In the genomic region with DNA sequence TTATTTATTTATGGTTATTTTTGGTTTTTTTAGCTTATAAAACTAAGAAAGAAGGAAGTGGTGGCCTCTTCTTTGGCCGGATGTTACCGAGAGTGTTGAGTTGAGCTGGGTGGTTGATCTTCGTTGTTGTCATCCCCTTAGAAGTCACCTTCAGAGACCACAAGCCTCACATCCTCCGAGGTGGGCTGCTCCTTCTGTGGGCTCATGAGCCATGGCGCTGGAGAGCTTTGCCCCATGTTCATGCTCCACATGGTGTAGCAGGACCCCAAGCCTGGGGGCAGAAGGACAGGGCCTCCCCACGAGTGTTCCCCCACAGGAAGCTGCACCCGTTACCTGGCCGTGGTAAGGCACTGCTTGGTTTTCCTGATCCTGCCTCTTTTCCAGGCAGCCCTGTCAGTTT, we compare ENCODE assay signal across 12 cellular contexts. TPM values are rescaled to one million over a fixed set of nuclear protein-coding genes. Genes with fewer than 3 reads are reported as not detected.
A peak's percentile ranks its signal among the peaks of the same experiment; 100 is the strongest.
DNase-seq lines count a peak whose midpoint lies in the region; ATAC-seq and TF ChIP-seq lines count a peak whose summit lies in the region.
"Had no signal": no experiment of that assay in that cellular context is flagged by ENCODE, and none has a peak within 500 bp of the region (broad histone marks: within the 10 kb centered on the region; RNA-seq: fewer than 3 reads in every experiment).

No MANE protein-coding gene starts in this region.

- TF ChIP-seq CTCF in nephron progenitor cell (IDR thresholded peaks at IDR 0.05) (no peak), PC-3 (conservative IDR thresholded peaks at IDR 0.05; ENCODE audit: low read depth, low read length) (no peak)

- H3K27ac ChIP-seq in PC-3 (ENCODE audit: low read length): no peak overlapping the region
- H3K27ac ChIP-seq: epithelial cell of prostate had no signal

- H4K20me1 ChIP-seq in PC-3 (ENCODE audit: low read length): no peaks in the 10 kb centered on the region

- H3K9me3 ChIP-seq in PC-3 (ENCODE audit: low read length): no peaks in the 10 kb centered on the region

- H3K27me3 Mint-ChIP-seq in stimulated activated naive B cell treated with anti-CD40 and anti-IgM and Interleukin-4, amounts not matched to agents 10 μg/mL and 1 μg/mL and 100 μg/mL, for 72 hours: peaks cover 29 to 50% of the 10 kb centered on the region in 2 donors
- H3K27me3 Mint-ChIP-seq in nephron progenitor cell (ENCODE audit: low read depth, poor library complexity): peaks cover 9% of the 10 kb centered on the region

- peak; percentile 73 for ATAC-seq in HG02981 (IDR thresholded peaks at IDR 0.05; ENCODE audit: unreplicated experiment)
- peak; percentile 73 to 91 for ATAC-seq in stimulated activated naive B cell treated with anti-CD40 and anti-IgM and Interleukin-4, amounts not matched to agents 10 μg/mL and 1 μg/mL and 100 μg/mL, for 72 hours (replicated peaks)
- ATAC-seq in left lobe of liver: no peak
- ATAC-seq in PC-3: no peak
- ATAC-seq: K562 had no signal

- POLR2A ChIA-PET in PC-3 (lab: Charles Lee; ENCODE audit: unreplicated experiment): no interaction called here

- peak; percentile 6 for DNase-seq in activated effector memory CD4-positive, alpha-beta T cell treated with Interleukin-2 at 50 U/mL for 16 hours
- DNase-seq in activated effector memory CD4-positive, alpha-beta T cell treated with anti-CD3 and anti-CD28 coated beads, Interleukin-2, amount 50 U/mL, for 16 hours: no peak
- peak; percentile 32 to 38 for DNase-seq in activated T-cell treated with anti-CD3 and anti-CD28 coated beads, Interleukin-2, amount 50 U/mL, for 48 hours
- no peak for DNase-seq in stimulated activated naive B cell treated with anti-CD40 and anti-IgM and Interleukin-4, amounts not matched to agents 10 μg/mL and 1 μg/mL and 100 μg/mL, for 72 hours
- DNase-seq in left lobe of liver (ENCODE audit: low spot score): no peak
- no peak for DNase-seq in nephron progenitor cell
- DNase-seq in PC-3: no peak
- DNase-seq: DMS153, NCI-H2081 treated with DMSO at 0.1 percent for 48 hours had no signal

- no peak overlapping the region for H3K9ac ChIP-seq in PC-3 (ENCODE audit: low read length)

- no peaks in the 10 kb centered on the region for H3F3A ChIP-seq in PC-3 (ENCODE audit: low read length, unreplicated experiment)

- no peak overlapping the region for H3K4me2 ChIP-seq in PC-3 (ENCODE audit: low read length)

- CTCF ChIA-PET in PC-3 (lab: Charles Lee): no interaction called here

- H2AFZ ChIP-seq in PC-3 (ENCODE audit: low read length): no peak overlapping the region

- peak overlapping the region in 1 of 2 donors; percentile 40 for H3K4me3 Mint-ChIP-seq in stimulated activated naive B cell treated with anti-CD40 and anti-IgM and Interleukin-4, amounts not matched to agents 10 μg/mL and 1 μg/mL and 100 μg/mL, for 72 hours
- H3K4me3 Mint-ChIP-seq in nephron progenitor cell: no peak overlapping the region

- H3K9me3 Mint-ChIP-seq in stimulated activated naive B cell treated with anti-CD40 and anti-IgM and Interleukin-4, amounts not matched to agents 10 μg/mL and 1 μg/mL and 100 μg/mL, for 72 hours: peaks cover 9 to 14% of the 10 kb centered on the region in 2 donors
- peaks cover 17% of the 10 kb centered on the region for H3K9me3 Mint-ChIP-seq in nephron progenitor cell

- no peaks in the 10 kb centered on the region for H3K4me1 ChIP-seq in PC-3 (ENCODE audit: insufficient read depth, low read length)

- intact Hi-C loops in PC-3 (cut with micrococcal nuclease): no loop called here

- no peak overlapping the region for H3K4me3 ChIP-seq in PC-3 (ENCODE audit: low read length)
- H3K4me3 ChIP-seq: K562 had no signal

- no peaks in the 10 kb centered on the region for H3K79me2 ChIP-seq in PC-3 (ENCODE audit: low read length)

- H3K36me3 ChIP-seq in PC-3 (ENCODE audit: low read depth, low read length): no peaks in the 10 kb centered on the region

- H3K27ac Mint-ChIP-seq in stimulated activated naive B cell treated with anti-CD40 and anti-IgM and Interleukin-4, amounts not matched to agents 10 μg/mL and 1 μg/mL and 100 μg/mL, for 72 hours: no peak overlapping the region
- H3K27ac Mint-ChIP-seq in nephron progenitor cell: no peak overlapping the region

- no peaks in the 10 kb centered on the region for H3K9me2 ChIP-seq in PC-3 (replicated peaks; ENCODE audit: low read length)

- H3K4me1 Mint-ChIP-seq in stimulated activated naive B cell treated with anti-CD40 and anti-IgM and Interleukin-4, amounts not matched to agents 10 μg/mL and 1 μg/mL and 100 μg/mL, for 72 hours: peaks cover 19 to 53% of the 10 kb centered on the region in 2 donors
- H3K4me1 Mint-ChIP-seq in nephron progenitor cell: peaks cover 16% of the 10 kb centered on the region

- BruUV-seq in PC-3 (replicated peaks; lab: Mats Ljungman, UMichigan): no TSS peak

- H3K27me3 ChIP-seq in PC-3 (ENCODE audit: low read length): peaks cover 40% of the 10 kb centered on the region

- peaks cover 3 to 9% of the 10 kb centered on the region in 2 donors for H3K36me3 Mint-ChIP-seq in stimulated activated naive B cell treated with anti-CD40 and anti-IgM and Interleukin-4, amounts not matched to agents 10 μg/mL and 1 μg/mL and 100 μg/mL, for 72 hours
- H3K36me3 Mint-ChIP-seq in nephron progenitor cell (ENCODE audit: low read depth): no peaks in the 10 kb centered on the region

RNA-seq across cellular contexts. Expression of a gene that starts 23.4 kb away (rescaled TPM):
- total RNA-seq in left lobe of liver (not detected), PC-3 (2014; rRNA removed) (not detected in 2 replicates)
- total RNA-seq: K562 had no signal

Comparison
In these comparisons a context has a peak if more than half of its experiments do, and no peak if none do; other contexts are left out.
1. DNase-seq: peak in activated effector memory CD4-positive, alpha-beta T cell treated with Interleukin-2 at 50 U/mL for 16 hours (single experiment) and activated T-cell treated with anti-CD3 and anti-CD28 coated beads, Interleukin-2, amount 50 U/mL, for 48 hours (2 of 2); none in activated effector memory CD4-positive, alpha-beta T cell treated with anti-CD3 and anti-CD28 coated beads, Interleukin-2, amount 50 U/mL, for 16 hours (single experiment), stimulated activated naive B cell treated with anti-CD40 and anti-IgM and Interleukin-4, amounts not matched to agents 10 μg/mL and 1 μg/mL and 100 μg/mL, for 72 hours (single experiment), left lobe of liver (single experiment), nephron progenitor cell (single experiment) and PC-3 (single experiment).
2. ATAC-seq: peak in HG02981 (single experiment) and stimulated activated naive B cell treated with anti-CD40 and anti-IgM and Interleukin-4, amounts not matched to agents 10 μg/mL and 1 μg/mL and 100 μg/mL, for 72 hours (2 of 2); none in left lobe of liver (single experiment) and PC-3 (single experiment).